ENCODE assay signal across 10 cellular contexts in the genomic region with DNA sequence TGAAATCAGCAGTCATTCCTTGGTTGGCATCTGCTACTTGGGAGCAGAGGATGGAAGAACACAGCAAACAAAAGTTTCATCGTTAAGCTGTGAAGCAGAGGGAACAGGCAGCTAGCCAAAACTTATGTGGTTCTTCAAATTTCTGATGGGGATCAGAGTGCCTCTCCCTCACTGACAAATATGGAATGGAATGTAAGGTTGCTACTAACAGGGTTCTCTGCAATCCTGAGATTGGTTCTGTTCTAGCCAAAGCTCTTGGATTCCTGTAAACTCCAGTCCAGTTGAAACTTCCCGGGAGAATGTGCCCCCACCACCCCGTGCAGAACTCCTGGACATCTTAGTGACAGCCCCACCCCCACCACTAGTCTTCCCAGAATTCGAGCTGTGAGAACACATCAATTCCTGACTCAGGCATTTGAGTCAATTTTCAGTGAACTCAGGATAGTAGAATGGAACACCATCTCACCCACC. TPM values are rescaled to one million over a fixed set of nuclear protein-coding genes. Genes with fewer than 3 reads are reported as not detected.
DNase-seq lines count a peak whose midpoint lies in the region; ATAC-seq and TF ChIP-seq lines count a peak whose summit lies in the region.
"Had no signal": no experiment of that assay in that cellular context is flagged by ENCODE, and none has a peak within 500 bp of the region (broad histone marks: within the 10 kb centered on the region; RNA-seq: fewer than 3 reads in every experiment).

No MANE protein-coding gene starts in this region.

- in situ Hi-C loops in astrocyte of the spinal cord (cut with HindIII; ENCODE audit: low sequenced_read_pairs) = no loop called here

- no peak overlapping the region for H3K4me3 Mint-ChIP-seq in naive thymus-derived CD8-positive, alpha-beta T cell

- POLR2A ChIA-PET in naive thymus-derived CD8-positive, alpha-beta T cell (lab: Charles Lee) = no interaction called here

- H3K4me3 ChIP-seq in astrocyte of the spinal cord (ENCODE audit: low read depth, low read length) = no peak overlapping the region

- peaks cover 0 to 9% (median 0%) of the 10 kb centered on the region in 9 donors for H3K9me3 Mint-ChIP-seq in naive thymus-derived CD8-positive, alpha-beta T cell

- intact Hi-C loops in head of caudate nucleus (cut with DNase I) = no loop called here

- DNase-seq in H4 (ENCODE audit: low spot score) (peak; percentile 78), astrocyte of the spinal cord (ENCODE audit: low read depth, low spot score) (peak; percentile 97), iris pigment epithelial cell (ENCODE audit: low read depth) (peak; percentile 97), smooth muscle cell of the brain vasculature (ENCODE audit: low read depth, low spot score) (peak; percentile 61), head of caudate nucleus (no peak)
- no peak for DNase-seq in naive thymus-derived CD8-positive, alpha-beta T cell
- DNase-seq: glutamatergic neuron, NCI-H2227 treated with DMSO at 0.1 percent for 48 hours had no signal

- H3K27ac Mint-ChIP-seq in naive thymus-derived CD8-positive, alpha-beta T cell = no peak overlapping the region

- H3K27me3 Mint-ChIP-seq in naive thymus-derived CD8-positive, alpha-beta T cell = peaks cover 0 to 3% (median 0%) of the 10 kb centered on the region in 5 donors

- no peak for TF ChIP-seq CTCF in astrocyte of the spinal cord (IDR thresholded peaks at IDR 0.05; ENCODE audit: low read depth, low read length)

- H3K36me3 Mint-ChIP-seq in naive thymus-derived CD8-positive, alpha-beta T cell = peaks cover 0 to 4% (median 0%) of the 10 kb centered on the region in 3 donors

- no peaks in the 10 kb centered on the region for H3K4me1 Mint-ChIP-seq in naive thymus-derived CD8-positive, alpha-beta T cell

- no peak for ATAC-seq in naive thymus-derived CD8-positive, alpha-beta T cell
- ATAC-seq in HG03135 (IDR thresholded peaks at IDR 0.05; ENCODE audit: unreplicated experiment) = no peak
- no peak for ATAC-seq in HG03342 (IDR thresholded peaks at IDR 0.05; ENCODE audit: unreplicated experiment)

RNA-seq across cellular contexts. Expression of a gene that starts 55.9 kb away (rescaled TPM):
- total RNA-seq in H4 (2014; rRNA removed; shearing (Covaris generic)) = 28.9 and 34.7 TPM in 2 replicates
- 1 to 10 TPM; 2.1 to 3.0 TPM for total RNA-seq in naive thymus-derived CD8-positive, alpha-beta T cell
- 1 to 10 TPM in 1 of 3 donors, under 1 TPM in 2; 0.46 to 4.6 (median 0.53) TPM for polyA plus RNA-seq in naive thymus-derived CD8-positive, alpha-beta T cell

Comparison
In these comparisons a context has a peak if more than half of its experiments do, and no peak if none do; other contexts are left out.
1. DNase-seq: peak in H4 (single experiment), astrocyte of the spinal cord (single experiment), iris pigment epithelial cell (single experiment) and smooth muscle cell of the brain vasculature (single experiment); none in naive thymus-derived CD8-positive, alpha-beta T cell (0 of 10) and head of caudate nucleus (0 of 42).